ENCODE assay signal across 20 cellular contexts in the genomic region with DNA sequence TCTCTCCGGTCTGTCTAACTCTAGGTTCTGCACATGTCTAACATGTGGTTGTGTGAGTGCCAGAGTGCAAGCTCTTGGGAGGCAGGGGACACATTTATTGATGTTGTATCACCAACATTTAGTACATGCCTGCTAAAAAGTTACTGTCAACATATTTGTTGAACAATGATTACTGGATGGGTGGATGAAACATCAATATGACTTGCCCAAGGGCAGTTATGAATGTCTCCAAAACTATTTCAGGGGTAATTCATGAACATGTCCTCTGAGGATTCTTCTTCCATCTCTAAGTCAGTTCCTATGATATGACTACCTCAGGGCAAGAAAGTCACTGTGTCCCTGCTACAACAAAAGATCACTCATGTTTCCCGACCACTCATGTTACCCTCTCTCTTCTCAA.
"Had no signal": no experiment of that assay in that cellular context is flagged by ENCODE, and none has a peak within 500 bp of the region (broad histone marks: within the 10 kb centered on the region; RNA-seq: fewer than 3 reads in every experiment).

No MANE protein-coding gene starts in this region.

- H3K36me3 Mint-ChIP-seq: brain, mesothelial cell of epicardium had no signal

- H3K36me3 ChIP-seq: colonic mucosa, thoracic aorta had no signal

- H3K9me3 ChIP-seq: colonic mucosa, thoracic aorta had no signal

- H3K27me3 ChIP-seq: colonic mucosa had no signal

- H3K4me1 ChIP-seq: colonic mucosa had no signal

- H3K4me3 Mint-ChIP-seq: activated CD4-positive, alpha-beta T cell treated with anti-CD3 and anti-CD28 coated beads, Interleukin-2, amount 10 ng/mL, durations not matched to agents 24 days and 14 days; activated CD8-positive, alpha-beta T cell treated with anti-CD3 and anti-CD28 coated beads for 36 hours; activated naive CD4-positive, alpha-beta T cell treated with anti-CD3 and anti-CD28 coated beads for 36 hours; brain; mesothelial cell of epicardium; nephron; stimulated activated naive B cell treated with anti-CD40 and anti-IgM and Interleukin-4, amounts not matched to agents 10 μg/mL and 1 μg/mL and 100 μg/mL, for 72 hours had no signal

- DNase-seq: activated CD4-positive, alpha-beta T cell treated with anti-CD3 and anti-CD28 coated beads, Interleukin-2, amount 10 ng/mL, durations not matched to agents 24 days and 14 days; activated CD4-positive, CD25-positive, alpha-beta regulatory T cell; activated CD8-positive, alpha-beta T cell treated with anti-CD3 and anti-CD28 coated beads for 36 hours; activated naive CD4-positive, alpha-beta T cell treated with anti-CD3 and anti-CD28 coated beads for 36 hours; activated T-cell treated with anti-CD3 and anti-CD28 coated beads, Interleukin-2, amount 50 U/mL, for 1 hour; central memory CD4-positive, alpha-beta T cell; colonic mucosa; hippocampal formation; left colon; posterior cingulate gyrus; stimulated activated naive B cell treated with anti-CD40 and anti-IgM and Interleukin-4, amounts not matched to agents 10 μg/mL and 1 μg/mL and 100 μg/mL, for 72 hours; T-helper 1 cell; T-helper 9 cell had no signal

- H3K27ac Mint-ChIP-seq: activated CD4-positive, alpha-beta T cell treated with anti-CD3 and anti-CD28 coated beads, Interleukin-2, amount 10 ng/mL, durations not matched to agents 24 days and 14 days; activated CD8-positive, alpha-beta T cell treated with anti-CD3 and anti-CD28 coated beads for 36 hours; activated naive CD4-positive, alpha-beta T cell treated with anti-CD3 and anti-CD28 coated beads for 36 hours; activated T-helper 2 cell treated with anti-CD3 and anti-CD28 coated beads, Interferon-gamma antibody, Interleukin-2, Interleukin-4, amounts not matched to agents 10 μg/mL and 5 μg/mL and 100 μg/mL, durations not matched to agents 14 hours and 24 hours and 36 hours; mesothelial cell of epicardium; stimulated activated naive B cell treated with anti-CD40 and anti-IgM and Interleukin-4, amounts not matched to agents 10 μg/mL and 1 μg/mL and 100 μg/mL, for 72 hours had no signal

- H3K27me3 Mint-ChIP-seq: stimulated activated naive B cell treated with anti-CD40 and anti-IgM and Interleukin-4, amounts not matched to agents 10 μg/mL and 1 μg/mL and 100 μg/mL, for 72 hours had no signal

- H3K27ac ChIP-seq: colonic mucosa had no signal

- H3K9me3 Mint-ChIP-seq: activated CD8-positive, alpha-beta T cell treated with anti-CD3 and anti-CD28 coated beads for 36 hours; activated naive CD4-positive, alpha-beta T cell treated with anti-CD3 and anti-CD28 coated beads for 36 hours; activated T-helper 2 cell treated with anti-CD3 and anti-CD28 coated beads, Interferon-gamma antibody, Interleukin-2, Interleukin-4, amounts not matched to agents 10 μg/mL and 5 μg/mL and 100 μg/mL, durations not matched to agents 14 hours and 24 hours and 36 hours; nephron had no signal

- ATAC-seq: activated CD8-positive, alpha-beta T cell treated with anti-CD3 and anti-CD28 coated beads for 36 hours; esophagus mucosa; left colon; stimulated activated naive B cell treated with anti-CD40 and anti-IgM and Interleukin-4, amounts not matched to agents 10 μg/mL and 1 μg/mL and 100 μg/mL, for 72 hours had no signal

- H3K4me3 ChIP-seq: colonic mucosa, lung, thoracic aorta had no signal
